Comparison of ENCODE assay signal across 22 cellular contexts in genomic region chrX:121298499-121298898, GRCh38.
"Had no signal": no experiment of that assay in that cellular context is flagged by ENCODE, and none has a peak within 500 bp of the region (broad histone marks: within the 10 kb centered on the region; RNA-seq: fewer than 3 reads in every experiment).

No MANE protein-coding gene starts in this region.

- H3K4me2 ChIP-seq: neural progenitor cell had no signal

- H3K79me2 ChIP-seq: parathyroid adenoma had no signal

- H3K4me1 ChIP-seq: gastroesophageal sphincter, heart right ventricle, left lung, neural progenitor cell, parathyroid adenoma, sigmoid colon, stomach, tibial artery had no signal

- H3K27me3 ChIP-seq: gastroesophageal sphincter, heart right ventricle, left lung, neural progenitor cell, sigmoid colon, stomach, tibial artery had no signal

- H3K27ac ChIP-seq: dorsolateral prefrontal cortex, gastroesophageal sphincter, heart right ventricle, left lung, neural progenitor cell, parathyroid adenoma, sigmoid colon, stomach, tibial artery had no signal

- H3K9me3 ChIP-seq: gastroesophageal sphincter, heart right ventricle, left lung, mucosa of descending colon, sigmoid colon, stomach, tibial artery had no signal

- DNase-seq: dorsolateral prefrontal cortex; effector CD4-positive, alpha-beta T cell; heart right ventricle; hippocampal formation; left cardiac atrium; left lung; mesenchymal stem cell; mucosa of descending colon; naive B cell; right cardiac atrium; sigmoid colon; stimulated activated CD4-positive, alpha-beta T cell treated with anti-CD3 and anti-CD28 coated beads, Interleukin-2, amount 100 ng/mL, for 24 hours; stimulated activated CD4-positive, alpha-beta T cell treated with anti-CD3 and anti-CD28 coated beads, Interleukin-4, amount 100 ng/mL, for 24 hours; stimulated activated naive CD4-positive, alpha-beta T cell treated with Interleukin-2 at 50 U/mL for 16 hours; stomach; tibial artery had no signal

- ATAC-seq: gastroesophageal sphincter; heart right ventricle; left cardiac atrium; left lung; mucosa of descending colon; right cardiac atrium; stimulated activated effector memory CD8-positive, alpha-beta T cell treated with anti-CD3 and anti-CD28 coated beads, Interleukin-12 subunit alpha, Interleukin-12 subunit beta, amount 100 ng/mL, for 72 hours had no signal

- H3K36me3 ChIP-seq: gastroesophageal sphincter, heart right ventricle, left lung, neural progenitor cell, sigmoid colon, stomach, tibial artery had no signal

- H2AFZ ChIP-seq: neural progenitor cell, parathyroid adenoma had no signal

- FAIRE-seq: colon, islet of Langerhans had no signal

- H3K4me3 ChIP-seq: dorsolateral prefrontal cortex, gastroesophageal sphincter, heart right ventricle, left lung, mucosa of descending colon, neural progenitor cell, sigmoid colon, stomach, tibial artery had no signal

- H3K9ac ChIP-seq: neural progenitor cell, parathyroid adenoma had no signal
